Comparison of ENCODE assay signal across 8 cellular contexts in genomic region chr9:83537331-83538171, GRCh38. TPM values are rescaled to one million over a fixed set of nuclear protein-coding genes. Genes with fewer than 3 reads are reported as not detected.
A peak's percentile ranks its signal among the peaks of the same experiment; 100 is the strongest.
DNase-seq lines count a peak whose midpoint lies in the region; ATAC-seq and TF ChIP-seq lines count a peak whose summit lies in the region.

No MANE protein-coding gene starts in this region.

- H3K36me3 Mint-ChIP-seq in activated T-helper 1 cell treated with anti-CD3 and anti-CD28 coated beads, Interleukin-12 subunit alpha, Interleukin-12 subunit beta, Interleukin-2, Interleukin-4 antibody, amounts not matched to agents 30 ng/mL and 10 ng/mL and 1 ng/mL, durations not matched to agents 14 hours and 24 hours and 36 hours (ENCODE audit: low read depth) = no peaks in the 10 kb centered on the region

- H3K79me2 ChIP-seq in GM23248 (ENCODE audit: insufficient read depth) = no peaks in the 10 kb centered on the region

- no peak for ATAC-seq in HG02840 (IDR thresholded peaks at IDR 0.05; ENCODE audit: low FRiP score, unreplicated experiment)

- no peaks in the 10 kb centered on the region for H3K9me2 ChIP-seq in GM23248 (ENCODE audit: insufficient read depth)

- H3K4me2 ChIP-seq in GM23248 (ENCODE audit: unreplicated experiment) = peak overlapping the region; percentile 59
- H3K4me2 ChIP-seq in skeletal muscle satellite cell (ENCODE audit: low read length) = peak overlapping the region; percentile 79

- WGBS in GM23248 (ENCODE audit: low coverage in 1 of 2, low lambda C conversion rate in 2 of 2, missing lambda C conversion rate in 2 of 2), 2 experiments = 4 to 5% methylated on average over 60 to 62 of the region's 63 CpGs
- 1 to 2% (median 2%) methylated on average over 18 to 63 of the region's 63 CpGs for WGBS in adrenal gland, 4 donors

- in situ Hi-C loops in GM23248 (cut with MboI) = loop anchor here (10.0 kb wide), 1 partner anchor 203 kb away; no protein-coding TSS in a partner anchor

- H3K27ac ChIP-seq in GM23248 (no peak overlapping the region), adrenal gland (peak overlapping the region in 4 of 5 donors; percentile 47 to 94 (median 70)), iPS-18a (ENCODE audit: low read length) (no peak overlapping the region)

- peaks cover 55% of the 10 kb centered on the region for H3K27me3 Mint-ChIP-seq in activated T-helper 1 cell treated with anti-CD3 and anti-CD28 coated beads, Interleukin-12 subunit alpha, Interleukin-12 subunit beta, Interleukin-2, Interleukin-4 antibody, amounts not matched to agents 30 ng/mL and 10 ng/mL and 1 ng/mL, durations not matched to agents 14 hours and 24 hours and 36 hours (ENCODE audit: insufficient read depth)

- H3K4me1 Mint-ChIP-seq in activated T-helper 1 cell treated with anti-CD3 and anti-CD28 coated beads, Interleukin-12 subunit alpha, Interleukin-12 subunit beta, Interleukin-2, Interleukin-4 antibody, amounts not matched to agents 30 ng/mL and 10 ng/mL and 1 ng/mL, durations not matched to agents 14 hours and 24 hours and 36 hours (ENCODE audit: low read depth) = no peaks in the 10 kb centered on the region

- DNase-seq in GM23248 (peak; percentile 27), adrenal gland (peak in 6 of 7 donors; percentile 17 to 39 (median 28)), dedifferentiated amniotic fluid mesenchymal stem cell (ENCODE audit: extremely low spot score) (no peak), iPS-NIHi11 (ENCODE audit: low spot score) (no peak)
- no peak for DNase-seq in activated T-helper 1 cell treated with anti-CD3 and anti-CD28 coated beads, Interleukin-12 subunit alpha, Interleukin-12 subunit beta, Interleukin-2, Interleukin-4 antibody, amounts not matched to agents 30 ng/mL and 10 ng/mL and 1 ng/mL, durations not matched to agents 14 hours and 24 hours and 36 hours (ENCODE audit: low spot score)

- no peak overlapping the region for H3K4me3 Mint-ChIP-seq in activated T-helper 1 cell treated with anti-CD3 and anti-CD28 coated beads, Interleukin-12 subunit alpha, Interleukin-12 subunit beta, Interleukin-2, Interleukin-4 antibody, amounts not matched to agents 30 ng/mL and 10 ng/mL and 1 ng/mL, durations not matched to agents 14 hours and 24 hours and 36 hours

- peak overlapping the region; percentile 80 for H2AFZ ChIP-seq in GM23248

- H3K9me3 ChIP-seq in GM23248 (ENCODE audit: low read depth) (no peaks in the 10 kb centered on the region), adrenal gland (replicated peaks in 1 of 3) (no peaks in the 10 kb centered on the region), iPS-18a (ENCODE audit: control insufficient read depth, low read depth, low read length) (no peaks in the 10 kb centered on the region), skeletal muscle satellite cell (replicated peaks; ENCODE audit: low read length) (no peaks in the 10 kb centered on the region)

- no peak overlapping the region for H3K27ac Mint-ChIP-seq in activated T-helper 1 cell treated with anti-CD3 and anti-CD28 coated beads, Interleukin-12 subunit alpha, Interleukin-12 subunit beta, Interleukin-2, Interleukin-4 antibody, amounts not matched to agents 30 ng/mL and 10 ng/mL and 1 ng/mL, durations not matched to agents 14 hours and 24 hours and 36 hours

- no peaks in the 10 kb centered on the region for H3K36me3 ChIP-seq in GM23248 (ENCODE audit: low read depth)
- no peaks in the 10 kb centered on the region for H3K36me3 ChIP-seq in adrenal gland (replicated peaks in 1 of 2)
- H3K36me3 ChIP-seq in iPS-18a (ENCODE audit: control insufficient read depth, low read depth, low read length) = no peaks in the 10 kb centered on the region
- no peaks in the 10 kb centered on the region for H3K36me3 ChIP-seq in skeletal muscle satellite cell (ENCODE audit: insufficient read depth, low read length)

- no peaks in the 10 kb centered on the region for H3K4me1 ChIP-seq in GM23248 (ENCODE audit: insufficient read depth)
- H3K4me1 ChIP-seq in adrenal gland (replicated peaks in 1 of 2) = peaks cover 0 to 14% of the 10 kb centered on the region in 2 donors
- H3K4me1 ChIP-seq in iPS-18a (ENCODE audit: control insufficient read depth, low read depth, low read length) = no peaks in the 10 kb centered on the region
- H3K4me1 ChIP-seq in skeletal muscle satellite cell (ENCODE audit: control insufficient read depth, insufficient read depth, low read length) = peaks cover 10% of the 10 kb centered on the region

- H4K20me1 ChIP-seq in GM23248 (ENCODE audit: insufficient read depth) = no peaks in the 10 kb centered on the region

- no peak for TF ChIP-seq POLR2A in adrenal gland (IDR thresholded peaks at IDR 0.05)

- H3K9me3 Mint-ChIP-seq in activated T-helper 1 cell treated with anti-CD3 and anti-CD28 coated beads, Interleukin-12 subunit alpha, Interleukin-12 subunit beta, Interleukin-2, Interleukin-4 antibody, amounts not matched to agents 30 ng/mL and 10 ng/mL and 1 ng/mL, durations not matched to agents 14 hours and 24 hours and 36 hours = no peaks in the 10 kb centered on the region

- TF ChIP-seq CTCF in adrenal gland (IDR thresholded peaks at IDR 0.05) = no peak

- H3F3A ChIP-seq in GM23248 (ENCODE audit: insufficient read depth) = no peaks in the 10 kb centered on the region

- intact Hi-C loops in adrenal gland (cut with DNase I) = loop anchor here (5.0 to 10.0 kb wide), 2 partner anchors 103 to 205 kb away; no protein-coding TSS in a partner anchor
- intact Hi-C loops in activated T-helper 1 cell treated with anti-CD3 and anti-CD28 coated beads, Interleukin-12 subunit alpha, Interleukin-12 subunit beta, Interleukin-2, Interleukin-4 antibody, amounts not matched to agents 30 ng/mL and 10 ng/mL and 1 ng/mL, durations not matched to agents 14 hours and 24 hours and 36 hours (cut with micrococcal nuclease) = no loop called here

- H3K4me3 ChIP-seq in GM23248 (peak overlapping the region; percentile 67), adrenal gland (peak overlapping the region; percentile 19 to 91 (median 80)), iPS-18a (ENCODE audit: low read length) (peak overlapping the region; percentile 69), skeletal muscle satellite cell (ENCODE audit: low read length) (peak overlapping the region; percentile 77)

- H3K27me3 ChIP-seq in GM23248 (replicated peaks; ENCODE audit: insufficient read depth) = 0 out of 2 replicates have a peak, but pooled peaks cover 3% of the 10 kb centered on the region
- H3K27me3 ChIP-seq in adrenal gland = no peaks in the 10 kb centered on the region
- peaks cover 53% of the 10 kb centered on the region for H3K27me3 ChIP-seq in iPS-18a (ENCODE audit: control insufficient read depth, insufficient read depth, low read length)
- peaks cover 22% of the 10 kb centered on the region for H3K27me3 ChIP-seq in skeletal muscle satellite cell (ENCODE audit: control insufficient read depth, insufficient read depth, low read length)

- peak overlapping the region; percentile 39; the same call in 1 of the 2 replicates for H3K9ac ChIP-seq in GM23248
- H3K9ac ChIP-seq in iPS-18a (ENCODE audit: low read length) = no peak overlapping the region
- peak overlapping the region; percentile 44 for H3K9ac ChIP-seq in skeletal muscle satellite cell (ENCODE audit: low read depth, low read length)

RNA-seq across cellular contexts. Expression of gene FRMD3, which starts 0.7 kb away (rescaled TPM):
- total RNA-seq in GM23248 (2014; rRNA removed; shearing (Covaris generic)) = 0.13 and 0.32 TPM in 2 replicates
- polyA plus RNA-seq in GM23248 (2016; fragmentation: Nextera tagmentation; extraction: Ambion mirVana) = 0.28 and 0.66 TPM in 2 replicates
- total RNA-seq in adrenal gland = 10 to 100 TPM in 7 of 8 donors, 1 to 10 TPM in 1; 6.6 to 32.9 (median 17.6) TPM
- 1 to 10 TPM; 1.8 to 9.9 (median 4.5) TPM for polyA plus RNA-seq in adrenal gland
- 4.6 and 6.8 TPM in 2 replicates for total RNA-seq in skeletal muscle satellite cell (2012; rRNA removed)
- 0.34 and 0.37 TPM in 2 replicates for total RNA-seq in activated T-helper 1 cell treated with anti-CD3 and anti-CD28 coated beads, Interleukin-12 subunit alpha, Interleukin-12 subunit beta, Interleukin-2, Interleukin-4 antibody, amounts not matched to agents 30 ng/mL and 10 ng/mL and 1 ng/mL, durations not matched to agents 14 hours and 24 hours and 36 hours

Comparison
In these comparisons a context has a peak if more than half of its experiments do, and no peak if none do; other contexts are left out.
1. DNase-seq: peak in GM23248 (single experiment) and adrenal gland (6 of 7); none in dedifferentiated amniotic fluid mesenchymal stem cell (single experiment), iPS-NIHi11 (single experiment) and activated T-helper 1 cell treated with anti-CD3 and anti-CD28 coated beads, Interleukin-12 subunit alpha, Interleukin-12 subunit beta, Interleukin-2, Interleukin-4 antibody, amounts not matched to agents 30 ng/mL and 10 ng/mL and 1 ng/mL, durations not matched to agents 14 hours and 24 hours and 36 hours (single experiment).
2. H3K27ac ChIP-seq: peak in adrenal gland (4 of 5); none in GM23248 (single experiment) and iPS-18a (single experiment).
3. Peak in every context shown above with its lines, with median percentiles within 50 percentile points of each other: H3K4me3 ChIP-seq.